In the genomic region with DNA sequence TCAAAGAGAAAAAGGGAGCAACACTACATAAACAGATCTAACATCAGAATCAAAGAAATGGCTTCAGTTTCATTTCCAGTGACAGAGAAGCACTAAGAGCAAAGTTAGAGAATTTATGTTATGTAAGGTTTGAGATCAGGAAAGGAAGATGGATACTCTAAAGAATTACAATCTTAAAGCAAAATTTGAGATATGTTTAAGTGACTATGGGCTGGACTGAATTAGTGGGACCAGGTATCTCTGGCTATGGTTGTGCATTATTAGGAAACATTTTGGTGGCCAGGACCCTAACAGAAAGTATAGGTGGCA, we compare ENCODE assay signal across 8 cellular contexts.
A peak's percentile ranks its signal among the peaks of the same experiment; 100 is the strongest.
DNase-seq lines count a peak whose midpoint lies in the region; ATAC-seq and TF ChIP-seq lines count a peak whose summit lies in the region.
"Had no signal": no experiment of that assay in that cellular context is flagged by ENCODE, and none has a peak within 500 bp of the region (broad histone marks: within the 10 kb centered on the region; RNA-seq: fewer than 3 reads in every experiment).

No MANE protein-coding gene starts in this region.

- ATAC-seq in GM19043 (IDR thresholded peaks at IDR 0.05; ENCODE audit: low read depth, unreplicated experiment) (peak; percentile 12), HG02885 (IDR thresholded peaks at IDR 0.05; ENCODE audit: poor library complexity, unreplicated experiment) (peak; percentile 18), HG03565 (IDR thresholded peaks at IDR 0.05; ENCODE audit: unreplicated experiment) (no peak)

- DNase-seq in progenitor cell of endocrine pancreas (ENCODE audit: low spot score, unreplicated experiment) (no peak), cerebellar cortex (ENCODE audit: low spot score) (no peak), 8988T (no peak)

- H3K4me3 Mint-ChIP-seq in progenitor cell of endocrine pancreas (ENCODE audit: low read depth) = no peak overlapping the region
- H3K4me3 Mint-ChIP-seq: activated naive CD4-positive, alpha-beta T cell treated with anti-CD3 and anti-CD28 coated beads for 36 hours had no signal

- H3K4me1 Mint-ChIP-seq in progenitor cell of endocrine pancreas (ENCODE audit: low read depth) = peaks cover 4% of the 10 kb centered on the region

- peak overlapping the region; percentile 69 for H3K27ac Mint-ChIP-seq in progenitor cell of endocrine pancreas
- H3K27ac Mint-ChIP-seq: activated naive CD4-positive, alpha-beta T cell treated with anti-CD3 and anti-CD28 coated beads for 36 hours had no signal

- TF ChIP-seq CTCF in VCaP (conservative IDR thresholded peaks at IDR 0.05) (peak; percentile 64), progenitor cell of endocrine pancreas (IDR thresholded peaks at IDR 0.05; ENCODE audit: unreplicated experiment) (no peak)

- H3K27ac ChIP-seq in VCaP = no peak overlapping the region

- H3K36me3 Mint-ChIP-seq in progenitor cell of endocrine pancreas (ENCODE audit: insufficient read depth) = no peaks in the 10 kb centered on the region

- H3K9me3 Mint-ChIP-seq in progenitor cell of endocrine pancreas (ENCODE audit: low read depth) = no peaks in the 10 kb centered on the region
- H3K9me3 Mint-ChIP-seq: activated naive CD4-positive, alpha-beta T cell treated with anti-CD3 and anti-CD28 coated beads for 36 hours had no signal

- H3K27me3 Mint-ChIP-seq in progenitor cell of endocrine pancreas = no peaks in the 10 kb centered on the region
